8 cellular contexts compared by ENCODE assay signal in genomic region chr1:180230416-180230790, GRCh38. TPM values are rescaled to one million over a fixed set of nuclear protein-coding genes. Genes with fewer than 3 reads are reported as not detected.
DNase-seq lines count a peak whose midpoint lies in the region; ATAC-seq and TF ChIP-seq lines count a peak whose summit lies in the region.

No MANE protein-coding gene starts in this region.

- H3K4me1 ChIP-seq in HEK293 (ENCODE audit: control insufficient read depth, insufficient read depth, low read length) (no peaks in the 10 kb centered on the region), mesendoderm (ENCODE audit: control insufficient read depth, low read depth, low read length) (no peaks in the 10 kb centered on the region)

- H3K79me2 ChIP-seq in mesendoderm (ENCODE audit: control insufficient read depth, insufficient read depth, low read length): no peaks in the 10 kb centered on the region

- H3K27ac ChIP-seq in HEK293 (ENCODE audit: extremely low read depth, low read depth, low read length) (peak overlapping the region; percentile 76), mesendoderm (ENCODE audit: low read depth, low read length) (no peak overlapping the region), RWPE1 (no peak overlapping the region)

- CTCF ChIA-PET in HEK293 (lab: Yijun Ruan, JAX) (interaction anchor here (1.1 kb wide), 1 partner anchor 51 kb away, joined by 4 read pairs; no protein-coding TSS in a partner anchor), RWPE1 (lab: Yijun Ruan, JAX) (interaction anchor here (0.6 to 1.4 kb wide), 3 partner anchors 38 to 252 kb away, joined by 3 to 7 read pairs (median 3); no protein-coding TSS in a partner anchor)

- H3K9ac ChIP-seq in mesendoderm (ENCODE audit: low read length): peak overlapping the region; percentile 11

- no peak overlapping the region for H4K5ac ChIP-seq in mesendoderm (ENCODE audit: low read length)

- no peak overlapping the region for H2BK15ac ChIP-seq in mesendoderm (replicated peaks; ENCODE audit: low read depth)

- peak overlapping the region; percentile 76 for H3K4me2 ChIP-seq in mesendoderm (ENCODE audit: low read length)

- no peaks in the 10 kb centered on the region for H3K9me3 Mint-ChIP-seq in activated naive CD8-positive, alpha-beta T cell treated with anti-CD3 and anti-CD28 coated beads for 36 hours

- no peaks in the 10 kb centered on the region for H3K36me3 ChIP-seq in HEK293 (ENCODE audit: control insufficient read depth in 2 of 2, insufficient read depth in 1 of 2, low read length in 2 of 2)
- H3K36me3 ChIP-seq in mesendoderm (ENCODE audit: control insufficient read depth, insufficient read depth, low read length): no peaks in the 10 kb centered on the region

- no peak overlapping the region for H2BK120ac ChIP-seq in mesendoderm (ENCODE audit: low read depth, low read length)

- peak overlapping the region; percentile 64 for H3K4me3 Mint-ChIP-seq in activated naive CD8-positive, alpha-beta T cell treated with anti-CD3 and anti-CD28 coated beads for 36 hours

- no CpG with 5 or more reads among the region's 28 CpGs for WGBS in mesendoderm (ENCODE audit: extremely low coverage, insufficient coverage, low lambda C conversion rate)

- DNase-seq in AG10803 (ENCODE audit: low read depth) (no peak), mesendoderm (no peak), head of caudate nucleus (no peak), RWPE1 (ENCODE audit: low spot score) (no peak)
- no peak for DNase-seq in activated naive CD8-positive, alpha-beta T cell treated with anti-CD3 and anti-CD28 coated beads for 36 hours

- H2BK5ac ChIP-seq in mesendoderm (ENCODE audit: low read length): no peak overlapping the region

- peaks cover 53% of the 10 kb centered on the region for H3K27me3 ChIP-seq in mesendoderm (ENCODE audit: insufficient read depth, low read length, poor library complexity)

- H4K8ac ChIP-seq in mesendoderm (ENCODE audit: low read depth, low read length): no peak overlapping the region

- H3K4me3 ChIP-seq in AG10803 (ENCODE audit: low read length): peak overlapping the region; percentile 51
- peak overlapping the region; percentile 69 for H3K4me3 ChIP-seq in HEK293 (ENCODE audit: low read depth, low read length)
- H3K4me3 ChIP-seq in mesendoderm (ENCODE audit: low read length): peak overlapping the region; percentile 41

- no peaks in the 10 kb centered on the region for H3K79me1 ChIP-seq in mesendoderm (ENCODE audit: low read length)

- no peak overlapping the region for H3K18ac ChIP-seq in mesendoderm (ENCODE audit: low read length)

- H3K9me3 ChIP-seq in HEK293 (ENCODE audit: control insufficient read depth, insufficient read depth, low read depth, low read length): no peaks in the 10 kb centered on the region

- peaks cover 22% of the 10 kb centered on the region for H3K4me1 Mint-ChIP-seq in activated naive CD8-positive, alpha-beta T cell treated with anti-CD3 and anti-CD28 coated beads for 36 hours

- no peak for ATAC-seq in GM19467 (IDR thresholded peaks at IDR 0.05; ENCODE audit: unreplicated experiment)
- ATAC-seq in GM21576 (IDR thresholded peaks at IDR 0.05; ENCODE audit: unreplicated experiment): no peak

- peak overlapping the region; percentile 64 for H3K56ac ChIP-seq in mesendoderm (ENCODE audit: low read length)

- no peak for TF ChIP-seq CTCF in AG10803 (conservative IDR thresholded peaks at IDR 0.05; ENCODE audit: low read length)
- no peak for TF ChIP-seq CTCF in HEK293 (tag by site-specific recombination; IDR thresholded peaks at IDR 0.05)
- TF ChIP-seq CTCF in RWPE1 (conservative IDR thresholded peaks at IDR 0.05; ENCODE audit: low read depth): no peak

- H3K23ac ChIP-seq in mesendoderm (ENCODE audit: low read length): no peak overlapping the region

- peaks cover 89% of the 10 kb centered on the region for H3K27me3 Mint-ChIP-seq in activated naive CD8-positive, alpha-beta T cell treated with anti-CD3 and anti-CD28 coated beads for 36 hours

- no peak overlapping the region for H3K27ac Mint-ChIP-seq in activated naive CD8-positive, alpha-beta T cell treated with anti-CD3 and anti-CD28 coated beads for 36 hours

- no peak overlapping the region for H2AK5ac ChIP-seq in mesendoderm (ENCODE audit: low read length)

- no peak overlapping the region for H3K4ac ChIP-seq in mesendoderm (ENCODE audit: low read depth, low read length)

- POLR2A ChIA-PET in HEK293 (lab: Yijun Ruan, JAX) (interaction anchor here (0.5 to 2.2 kb wide), 6 partner anchors 9 to 387 kb away, joined by 3 to 6 read pairs (median 4); no protein-coding TSS in a partner anchor), RWPE1 (lab: Yijun Ruan, JAX; ENCODE audit: low non-redundant PET) (no interaction called here)

- no peaks in the 10 kb centered on the region for H3K36me3 Mint-ChIP-seq in activated naive CD8-positive, alpha-beta T cell treated with anti-CD3 and anti-CD28 coated beads for 36 hours

- intact Hi-C loops in head of caudate nucleus (cut with DNase I): no loop called here

TF ChIP-seq in HEK293, 187 proteins besides CTCF, POLR2A, EP300 and RAD21 (continues in another document):
- TF ChIP-seq PRDM10 (tag by site-specific recombination; IDR thresholded peaks at IDR 0.05): peak; percentile 89
- no peak for TF ChIP-seq ZNF513 (tag by site-specific recombination; IDR thresholded peaks at IDR 0.05)
- no peak for TF ChIP-seq OVOL3 (tag by site-specific recombination; IDR thresholded peaks at IDR 0.05)
- TF ChIP-seq ZNF140 (tag by site-specific recombination; IDR thresholded peaks at IDR 0.05): no peak
- peak; percentile 94 for TF ChIP-seq ZXDB (tag by site-specific recombination; IDR thresholded peaks at IDR 0.05)
- no peak for TF ChIP-seq AEBP2 (tag by site-specific recombination; IDR thresholded peaks at IDR 0.05; ENCODE audit: borderline replicate concordance)
- no peak; the same call in 1 of the 2 replicates for TF ChIP-seq ZNF596 (tag by site-specific recombination; IDR thresholded peaks at IDR 0.05)
- no peak for TF ChIP-seq ZSCAN4 (tag by site-specific recombination; IDR thresholded peaks at IDR 0.05)
- 0 out of 2 replicates have a peak, but pooled peaks have one; percentile 29 for TF ChIP-seq ZBTB48 (tag by site-specific recombination; IDR thresholded peaks at IDR 0.05)
- TF ChIP-seq ZNF837 (tag by site-specific recombination; IDR thresholded peaks at IDR 0.05): no peak

RNA-seq across cellular contexts. Expression of gene LHX4, which starts 0.3 kb away (rescaled TPM):
- not detected for total RNA-seq in activated naive CD8-positive, alpha-beta T cell treated with anti-CD3 and anti-CD28 coated beads for 36 hours
- polyA plus RNA-seq in mesendoderm (2013, experiment 1 of 2): 0.21 TPM
- polyA plus RNA-seq in mesendoderm (2013, experiment 2 of 2): 0.18 TPM
